Comparison of ENCODE assay signal across 32 cellular contexts in genomic region chr11:25953015-25953414, GRCh38.
"Had no signal": no experiment of that assay in that cellular context is flagged by ENCODE, and none has a peak within 500 bp of the region (broad histone marks: within the 10 kb centered on the region; RNA-seq: fewer than 3 reads in every experiment).

No MANE protein-coding gene starts in this region.

- H3K4me1 ChIP-seq: esophagus squamous epithelium had no signal

- H3K27me3 ChIP-seq: brain microvascular endothelial cell, dorsolateral prefrontal cortex, esophagus squamous epithelium had no signal

- H3K36me3 Mint-ChIP-seq: activated naive CD8-positive, alpha-beta T cell had no signal

- H3K4me1 Mint-ChIP-seq: activated CD4-positive, alpha-beta T cell treated with anti-CD3 and anti-CD28 coated beads, Interleukin-2, amount 10 ng/mL, durations not matched to agents 7 days and 5 days; activated T-helper 17 cell treated with anti-CD3 and anti-CD28 coated beads, Interleukin-2, amount 50 U/mL, for 72 hours; central memory CD8-positive, alpha-beta T cell; T-helper 17 cell had no signal

- ATAC-seq: activated CD8-positive, alpha-beta T cell treated with anti-CD3 and anti-CD28 coated beads for 36 hours; activated T-cell treated with anti-CD3 and anti-CD28 coated beads, Interleukin-2, amount 50 U/mL, for 4 hours; activated T-helper 17 cell treated with anti-CD3 and anti-CD28 coated beads, Interleukin-2, amount 50 U/mL, for 72 hours; T-helper 17 cell; WTC11 had no signal

- H3K4me3 ChIP-seq: coronary artery, dorsolateral prefrontal cortex, esophagus squamous epithelium had no signal

- H3K27ac Mint-ChIP-seq: activated CD4-positive, alpha-beta T cell treated with anti-CD3 and anti-CD28 coated beads, Interleukin-2, amount 10 ng/mL, durations not matched to agents 7 days and 5 days; activated CD8-positive, alpha-beta T cell treated with anti-CD3 and anti-CD28 coated beads for 36 hours; activated naive CD8-positive, alpha-beta T cell; activated T-helper 17 cell treated with anti-CD3 and anti-CD28 coated beads, Interleukin-2, amount 50 U/mL, for 72 hours; dendritic cell treated with granulocyte-macrophage colony-stimulating factor and Interleukin-4, amounts not matched to agents 40 ng/mL and 50 ng/mL, for 4 days; endodermal cell; T-helper 17 cell; WTC11 had no signal

- H3K27ac ChIP-seq: brain microvascular endothelial cell, coronary artery, dorsolateral prefrontal cortex, esophagus squamous epithelium, VCaP had no signal

- H3K36me3 ChIP-seq: brain microvascular endothelial cell, esophagus squamous epithelium had no signal

- H3K9me3 Mint-ChIP-seq: dendritic cell treated with granulocyte-macrophage colony-stimulating factor and Interleukin-4, amounts not matched to agents 40 ng/mL and 50 ng/mL, for 4 days had no signal

- FAIRE-seq: astrocyte, bronchial epithelial cell, frontal cortex, TTC549 had no signal

- H3K9me3 ChIP-seq: esophagus squamous epithelium had no signal

- H3K4me3 Mint-ChIP-seq: activated CD4-positive, alpha-beta T cell treated with anti-CD3 and anti-CD28 coated beads, Interleukin-2, amount 10 ng/mL, durations not matched to agents 7 days and 5 days; activated CD8-positive, alpha-beta T cell treated with anti-CD3 and anti-CD28 coated beads for 36 hours; activated naive CD8-positive, alpha-beta T cell; activated T-cell treated with anti-CD3 and anti-CD28 coated beads, Interleukin-2, amount 50 U/mL, for 4 hours; activated T-helper 17 cell treated with anti-CD3 and anti-CD28 coated beads, Interleukin-2, amount 50 U/mL, for 72 hours; central memory CD8-positive, alpha-beta T cell; dendritic cell treated with granulocyte-macrophage colony-stimulating factor and Interleukin-4, amounts not matched to agents 40 ng/mL and 50 ng/mL, for 4 days; endodermal cell; T-helper 17 cell; WTC11 had no signal

- DNase-seq: activated CD4-positive, alpha-beta T cell treated with anti-CD3 and anti-CD28 coated beads for 1 hour; activated CD4-positive, alpha-beta T cell treated with anti-CD3 and anti-CD28 coated beads for 4 hours; activated CD4-positive, alpha-beta T cell treated with anti-CD3 and anti-CD28 coated beads, Interleukin-2, amount 10 ng/mL, durations not matched to agents 7 days and 5 days; activated CD4-positive, alpha-beta T cell treated with anti-CD3 and anti-CD28 coated beads, Interleukin-2, amount 50 U/mL, for 4 hours; activated CD8-positive, alpha-beta memory T cell treated with anti-CD3 and anti-CD28 coated beads for 24 hours; activated CD8-positive, alpha-beta T cell treated with anti-CD3 and anti-CD28 coated beads for 36 hours; activated effector memory CD4-positive, alpha-beta T cell treated with Interleukin-2 at 50 U/mL for 16 hours; activated gamma-delta T cell treated with Interleukin-2 at 50 U/mL for 16 hours; activated naive CD4-positive, alpha-beta T cell treated with anti-CD3 and anti-CD28 coated beads, Interleukin-2, amount 50 U/mL, for 16 hours; activated naive CD4-positive, alpha-beta T cell treated with Interleukin-2 at 50 U/mL for 16 hours; activated T-cell treated with anti-CD3 and anti-CD28 coated beads, Interleukin-2, amount 50 U/mL, for 4 hours; amniotic stem cell; anterior cingulate cortex; brain microvascular endothelial cell; dorsolateral prefrontal cortex; effector memory CD4-positive, alpha-beta T cell; endodermal cell; esophagus squamous epithelium; head of caudate nucleus; T-helper 1 cell; T-helper 17 cell had no signal

- H3K27me3 Mint-ChIP-seq: activated CD4-positive, alpha-beta T cell treated with anti-CD3 and anti-CD28 coated beads, Interleukin-2, amount 10 ng/mL, durations not matched to agents 7 days and 5 days; activated CD8-positive, alpha-beta T cell treated with anti-CD3 and anti-CD28 coated beads for 36 hours; activated naive CD8-positive, alpha-beta T cell; activated T-helper 17 cell treated with anti-CD3 and anti-CD28 coated beads, Interleukin-2, amount 50 U/mL, for 72 hours; central memory CD8-positive, alpha-beta T cell; dendritic cell treated with granulocyte-macrophage colony-stimulating factor and Interleukin-4, amounts not matched to agents 40 ng/mL and 50 ng/mL, for 4 days; T-helper 17 cell had no signal
